Comparison of ENCODE assay signal across 21 cellular contexts in genomic region chr6:119658917-119659316, GRCh38.
"Had no signal": no experiment of that assay in that cellular context is flagged by ENCODE, and none has a peak within 500 bp of the region (broad histone marks: within the 10 kb centered on the region; RNA-seq: fewer than 3 reads in every experiment).

No MANE protein-coding gene starts in this region.

- H3K27ac Mint-ChIP-seq: naive thymus-derived CD4-positive, alpha-beta T cell; nephron; neural progenitor cell; progenitor cell of endocrine pancreas; stimulated activated memory B cell treated with anti-CD40 and anti-IgM and Interleukin-4, amounts not matched to agents 10 μg/mL and 1 μg/mL and 100 μg/mL, for 72 hours; stimulated activated naive CD8-positive, alpha-beta T cell treated with anti-CD3 and anti-CD28 coated beads, Interleukin-15, Interleukin-2, amounts not matched to agents 100 ng/mL and 50 ng/mL, for 24 hours had no signal

- H3K36me3 Mint-ChIP-seq: naive thymus-derived CD4-positive, alpha-beta T cell; neural progenitor cell; stimulated activated memory B cell treated with anti-CD40 and anti-IgM and Interleukin-4, amounts not matched to agents 10 μg/mL and 1 μg/mL and 100 μg/mL, for 72 hours had no signal

- H3K4me1 Mint-ChIP-seq: naive thymus-derived CD4-positive, alpha-beta T cell; nephron; stimulated activated memory B cell treated with anti-CD40 and anti-IgM and Interleukin-4, amounts not matched to agents 10 μg/mL and 1 μg/mL and 100 μg/mL, for 72 hours had no signal

- H3K27me3 Mint-ChIP-seq: progenitor cell of endocrine pancreas; stimulated activated memory B cell treated with anti-CD40 and anti-IgM and Interleukin-4, amounts not matched to agents 10 μg/mL and 1 μg/mL and 100 μg/mL, for 72 hours; stimulated activated naive CD8-positive, alpha-beta T cell treated with anti-CD3 and anti-CD28 coated beads, Interleukin-15, Interleukin-2, amounts not matched to agents 100 ng/mL and 50 ng/mL, for 24 hours had no signal

- DNase-seq: dermis blood vessel endothelial cell; effector memory CD4-positive, alpha-beta T cell; esophagus squamous epithelium; foreskin melanocyte; glutamatergic neuron; heart right ventricle; hippocampal formation; left cardiac atrium; left lung; mesenchymal stem cell; midbrain; naive thymus-derived CD4-positive, alpha-beta T cell; stimulated activated CD4-positive, alpha-beta T cell treated with anti-CD3 and anti-CD28 coated beads, Interleukin-2, amount 100 ng/mL, for 24 hours; stimulated activated CD4-positive, alpha-beta T cell treated with anti-CD3 and anti-CD28 coated beads, Interleukin-4, amount 100 ng/mL, for 24 hours; upper lobe of left lung had no signal

- H3K9me3 Mint-ChIP-seq: naive thymus-derived CD4-positive, alpha-beta T cell; nephron; neural progenitor cell; stimulated activated memory B cell treated with anti-CD40 and anti-IgM and Interleukin-4, amounts not matched to agents 10 μg/mL and 1 μg/mL and 100 μg/mL, for 72 hours; stimulated activated naive CD8-positive, alpha-beta T cell treated with anti-CD3 and anti-CD28 coated beads, Interleukin-15, Interleukin-2, amounts not matched to agents 100 ng/mL and 50 ng/mL, for 24 hours had no signal

- ATAC-seq: heart right ventricle; left cardiac atrium; left lung; naive thymus-derived CD4-positive, alpha-beta T cell; sciatic nerve; stimulated activated memory B cell treated with anti-CD40 and anti-IgM and Interleukin-4, amounts not matched to agents 10 μg/mL and 1 μg/mL and 100 μg/mL, for 72 hours had no signal

- H3K4me3 Mint-ChIP-seq: naive thymus-derived CD4-positive, alpha-beta T cell; nephron; neural progenitor cell; stimulated activated memory B cell treated with anti-CD40 and anti-IgM and Interleukin-4, amounts not matched to agents 10 μg/mL and 1 μg/mL and 100 μg/mL, for 72 hours; stimulated activated naive CD8-positive, alpha-beta T cell treated with anti-CD3 and anti-CD28 coated beads, Interleukin-15, Interleukin-2, amounts not matched to agents 100 ng/mL and 50 ng/mL, for 24 hours had no signal
